ENCODE assay signal across 10 cellular contexts in genomic region chr1:21898326-21899155, GRCh38. TPM values are rescaled to one million over a fixed set of nuclear protein-coding genes. Genes with fewer than 3 reads are reported as not detected.
DNase-seq lines count a peak whose midpoint lies in the region; ATAC-seq and TF ChIP-seq lines count a peak whose summit lies in the region.
"Had no signal": no experiment of that assay in that cellular context is flagged by ENCODE, and none has a peak within 500 bp of the region (broad histone marks: within the 10 kb centered on the region; RNA-seq: fewer than 3 reads in every experiment).

No MANE protein-coding gene starts in this region.

- whole genome bisulfite sequencing in sigmoid colon, 2 donors, result 82 to 83% methylated on average over 16 of the region's 16 CpGs

- ATAC-seq in GM21526 (IDR thresholded peaks at IDR 0.05; ENCODE audit: low FRiP score, unreplicated experiment), result no peak

- DNase-seq in AG10803 (ENCODE audit: low read depth) (peak; percentile 74), ascending aorta (ENCODE audit: low spot score in 2 of 2) (peak in 1 of 2 donors; percentile 83), right atrium auricular region (ENCODE audit: low spot score) (peak; percentile 72), sigmoid colon (no peak), H4 (ENCODE audit: low spot score) (no peak), DMS79 treated with DMSO at 0.1 percent for 48 hours (lab: John Stamatoyannopoulos, UW) (no peak), NCI-H2107 (lab: John Stamatoyannopoulos, UW) (no peak)
- DNase-seq: amniotic stem cell, RPMI8226 had no signal

- peaks cover 60 to 93% of the 10 kb centered on the region in 2 donors for H3K4me1 ChIP-seq in ascending aorta
- peaks cover 0 to 100% of the 10 kb centered on the region in 2 donors for H3K4me1 ChIP-seq in right atrium auricular region
- H3K4me1 ChIP-seq in sigmoid colon, result peaks cover 0 to 100% (median 100%) of the 10 kb centered on the region in 4 donors

- H3K27ac ChIP-seq in ascending aorta, result peak overlapping the region; percentile 94 to 96
- peak overlapping the region; percentile 91 to 94 for H3K27ac ChIP-seq in right atrium auricular region
- peak overlapping the region; percentile 90 to 99 (median 98) for H3K27ac ChIP-seq in sigmoid colon

- H3K9me3 ChIP-seq in ascending aorta (no peaks in the 10 kb centered on the region), right atrium auricular region (no peaks in the 10 kb centered on the region), sigmoid colon (no peaks in the 10 kb centered on the region)

- H3K27me3 ChIP-seq in ascending aorta, result no peaks in the 10 kb centered on the region
- H3K27me3 ChIP-seq in right atrium auricular region, result no peaks in the 10 kb centered on the region
- no peaks in the 10 kb centered on the region for H3K27me3 ChIP-seq in sigmoid colon

- H3K36me3 ChIP-seq in ascending aorta (peaks cover 23 to 25% of the 10 kb centered on the region in 2 donors), right atrium auricular region (peaks cover 36% of the 10 kb centered on the region), sigmoid colon (peaks cover 6 to 25% (median 17%) of the 10 kb centered on the region in 4 donors)

- no peak for TF ChIP-seq EP300 in sigmoid colon (IDR thresholded peaks at IDR 0.05)

- intact Hi-C loops in ascending aorta (cut with DNase I), result loop anchor here (1.0 to 2.0 kb wide), 2 partner anchors 30 to 38 kb away; partner anchors contain the start of gene HSPG2
- intact Hi-C loops in sigmoid colon (cut with DNase I), result no loop called here

- no peak overlapping the region for H3K4me3 ChIP-seq in AG10803 (ENCODE audit: low read length)
- H3K4me3 ChIP-seq in ascending aorta, result no peak overlapping the region
- H3K4me3 ChIP-seq in right atrium auricular region, result no peak overlapping the region
- no peak overlapping the region for H3K4me3 ChIP-seq in sigmoid colon

- TF ChIP-seq CTCF in AG10803 (conservative IDR thresholded peaks at IDR 0.05; ENCODE audit: low read length), result peak; percentile 21
- TF ChIP-seq CTCF in ascending aorta (IDR thresholded peaks at IDR 0.05), result peak in 1 of 3 experiments; percentile 10
- TF ChIP-seq CTCF in right atrium auricular region (IDR thresholded peaks at IDR 0.05), result no peak
- no peak for TF ChIP-seq CTCF in sigmoid colon (IDR thresholded peaks at IDR 0.05)

- no peak for TF ChIP-seq POLR2A in sigmoid colon (IDR thresholded peaks at IDR 0.05)

RNA-seq across cellular contexts. Expression of gene HSPG2, which starts 38.6 kb away (rescaled TPM):
- total RNA-seq in ascending aorta, result 1,294 TPM
- 100 to 1,000 TPM; 424 to 557 TPM for total RNA-seq in right atrium auricular region
- total RNA-seq in sigmoid colon, result 100 to 1,000 TPM in 3 of 4 donors, 10 to 100 TPM in 1; 66.3 to 761 (median 213) TPM
- polyA plus RNA-seq in sigmoid colon, result 100 to 1,000 TPM in 1 of 3 donors, 10 to 100 TPM in 1, 1 to 10 TPM in 1; 6.0 to 104 (median 10.4) TPM
- 7.9 and 8.9 TPM in 2 replicates for total RNA-seq in H4 (2014; rRNA removed; shearing (Covaris generic))

Comparison
In these comparisons a context has a peak if more than half of its experiments do, and no peak if none do; other contexts are left out.
1. DNase-seq: peak in AG10803 (single experiment) and right atrium auricular region (single experiment); none in sigmoid colon (single experiment), H4 (single experiment), DMS79 treated with DMSO at 0.1 percent for 48 hours (single experiment) and NCI-H2107 (single experiment).
2. Peak in every context shown above with its lines, with median percentiles within 50 percentile points of each other: H3K27ac ChIP-seq.